Comparison of ENCODE assay signal across 1 cellular context in genomic region chr4:1713452-1713851, GRCh38.
A peak's percentile ranks its signal among the peaks of the same experiment; 100 is the strongest.
TF ChIP-seq lines count a peak whose summit lies in the region.

No MANE protein-coding gene starts in this region.

TF ChIP-seq in K562, 482 proteins besides CTCF, POLR2A, EP300 and RAD21:
- TF ChIP-seq FOXK1 (CRISPR knock-in tag; IDR thresholded peaks at IDR 0.05; ENCODE audit: borderline replicate concordance) (peak; percentile 14; the same call in 1 of the 2 replicates), KDM1A (IDR thresholded peaks at IDR 0.05) (0 out of 4 replicates have a peak, but pooled peaks of 1 of the 2 experiments have one; percentile 32)
TF ChIP-seq in K562: peak in this region for 2; not testable (repeated sequence) for 480.
